ENCODE assay signal across 12 cellular contexts in the genomic region with DNA sequence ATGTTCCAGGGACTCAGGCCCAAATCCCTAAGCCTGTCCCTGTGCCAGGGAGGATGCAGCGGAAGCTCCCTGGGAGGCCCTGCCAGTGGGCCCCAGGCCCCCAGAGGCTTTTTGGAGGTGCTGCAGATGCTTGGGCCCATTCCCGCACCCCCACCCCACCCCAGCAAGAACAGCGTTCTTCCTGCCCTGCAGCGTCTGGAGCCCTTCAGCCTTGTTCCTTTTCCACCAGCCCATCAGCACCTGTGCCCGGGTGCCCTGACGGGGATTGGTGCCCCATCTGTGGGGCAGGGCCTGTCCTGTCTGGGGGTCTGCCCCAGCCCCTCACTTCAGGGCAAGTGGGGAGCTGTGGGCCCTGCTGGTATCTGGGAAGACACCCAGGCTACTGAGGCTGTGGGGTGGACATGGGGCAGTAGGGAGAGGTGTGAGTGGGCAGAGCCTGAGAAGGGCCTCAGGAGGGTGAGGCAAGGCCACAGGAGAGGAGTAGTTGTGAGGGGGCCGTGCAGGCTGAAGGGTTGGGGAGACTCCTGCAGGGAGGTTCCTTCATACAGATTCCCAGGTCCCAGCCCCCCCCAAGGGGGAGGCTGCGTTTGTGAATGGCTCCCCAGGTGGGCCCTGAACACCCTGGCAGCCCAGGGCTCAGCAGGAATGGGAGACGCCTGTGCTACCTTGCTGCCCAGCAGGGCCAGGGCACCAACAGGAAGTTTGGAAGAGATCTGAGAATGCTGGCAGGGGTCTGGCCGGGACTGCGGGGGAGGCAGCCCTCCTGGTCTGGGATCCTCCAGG. TPM values are rescaled to one million over a fixed set of nuclear protein-coding genes. Genes with fewer than 3 reads are reported as not detected.
DNase-seq lines count a peak whose midpoint lies in the region; ATAC-seq and TF ChIP-seq lines count a peak whose summit lies in the region.
"Had no signal": no experiment of that assay in that cellular context is flagged by ENCODE, and none has a peak within 500 bp of the region (broad histone marks: within the 10 kb centered on the region; RNA-seq: fewer than 3 reads in every experiment).

No MANE protein-coding gene starts in this region.

- no peaks in the 10 kb centered on the region for H3K27me3 ChIP-seq in hepatocyte
- H3K27me3 ChIP-seq in spleen (replicated peaks in 1 of 7): no peaks in the 10 kb centered on the region

- H3K4me3 Mint-ChIP-seq in activated CD4-positive, alpha-beta T cell treated with anti-CD3 and anti-CD28 coated beads, Interleukin-2, amount 10 ng/mL, durations not matched to agents 24 days and 14 days: peak overlapping the region; percentile 85
- no peak overlapping the region for H3K4me3 Mint-ChIP-seq in WTC11

- TF ChIP-seq CTCF in WTC11 (IDR thresholded peaks at IDR 0.05) (no peak), hepatocyte (IDR thresholded peaks at IDR 0.05; ENCODE audit: poor library complexity) (no peak), spleen (IDR thresholded peaks at IDR 0.05 in 8 of 11, conservative IDR thresholded peaks at IDR 0.05 in 3 of 11) (no peak)

- H3K27ac Mint-ChIP-seq in activated CD4-positive, alpha-beta T cell treated with anti-CD3 and anti-CD28 coated beads, Interleukin-2, amount 10 ng/mL, durations not matched to agents 24 days and 14 days: no peak overlapping the region
- no peak overlapping the region for H3K27ac Mint-ChIP-seq in WTC11
- H3K27ac Mint-ChIP-seq: memory B cell had no signal

- H3K9me3 Mint-ChIP-seq in activated CD4-positive, alpha-beta T cell treated with anti-CD3 and anti-CD28 coated beads, Interleukin-2, amount 10 ng/mL, durations not matched to agents 24 days and 14 days: no peaks in the 10 kb centered on the region
- no peaks in the 10 kb centered on the region for H3K9me3 Mint-ChIP-seq in WTC11
- H3K9me3 Mint-ChIP-seq: memory B cell had no signal

- DNase-seq in activated CD4-positive, alpha-beta T cell treated with anti-CD3 and anti-CD28 coated beads, Interleukin-2, amount 10 ng/mL, durations not matched to agents 24 days and 14 days: no peak
- DNase-seq in activated CD4-positive, alpha-beta T cell treated with anti-CD3 and anti-CD28 coated beads, Interleukin-2, amount 50 U/mL, for 4 hours: no peak
- peak; percentile 5 for DNase-seq in WTC11 (ENCODE audit: low spot score)
- DNase-seq in hepatocyte (ENCODE audit: low spot score): no peak
- DNase-seq in spleen: peak; percentile 77
- no peak for DNase-seq in NCI-H146 treated with DMSO at 0.1 percent for 48 hours (lab: John Stamatoyannopoulos, UW; ENCODE audit: unreplicated experiment)
- no peak for DNase-seq in NCI-H1092 (lab: John Stamatoyannopoulos, UW)
- no peak for DNase-seq in cerebellar nuclear complex (lab: John Stamatoyannopoulos, UW)
- DNase-seq: effector CD4-positive, alpha-beta T cell; NCI-H2107 had no signal

- CTCF ChIA-PET in WTC11 (lab: Charles Lee): interaction anchor here (1.0 kb wide), 1 partner anchor 9 kb away, joined by 3 read pairs; no protein-coding TSS in a partner anchor

- no peak for ATAC-seq in WTC11

- H2AFZ ChIP-seq in hepatocyte: no peak overlapping the region

- H3K9me2 ChIP-seq in hepatocyte (replicated peaks; ENCODE audit: insufficient read depth): no peaks in the 10 kb centered on the region

- H3K27ac ChIP-seq in hepatocyte: no peak overlapping the region
- peak overlapping the region in 1 of 8 donors; percentile 99 for H3K27ac ChIP-seq in spleen

- H4K20me1 ChIP-seq in hepatocyte (ENCODE audit: insufficient read depth, poor library complexity, severe bottlenecking): peaks cover 13% of the 10 kb centered on the region

- peak overlapping the region; percentile 96 for H3K4me2 ChIP-seq in hepatocyte

- H3K36me3 ChIP-seq in hepatocyte (replicated peaks; ENCODE audit: insufficient read depth, low read depth) (no peaks in the 10 kb centered on the region), spleen (peaks cover 0 to 59% (median 33%) of the 10 kb centered on the region in 6 donors)

- H3K27me3 Mint-ChIP-seq in activated CD4-positive, alpha-beta T cell treated with anti-CD3 and anti-CD28 coated beads, Interleukin-2, amount 10 ng/mL, durations not matched to agents 24 days and 14 days: no peaks in the 10 kb centered on the region
- H3K27me3 Mint-ChIP-seq in WTC11 (ENCODE audit: low read depth): peaks cover 28% of the 10 kb centered on the region
- H3K27me3 Mint-ChIP-seq: memory B cell had no signal

- H3K9me3 ChIP-seq in hepatocyte (ENCODE audit: low read depth) (no peaks in the 10 kb centered on the region), spleen (no peaks in the 10 kb centered on the region)

- peaks cover 20% of the 10 kb centered on the region for H3K4me1 ChIP-seq in hepatocyte (ENCODE audit: insufficient read depth)
- H3K4me1 ChIP-seq in spleen: peaks cover 40 to 65% (median 51%) of the 10 kb centered on the region in 6 donors

- WGBS in hepatocyte (ENCODE audit: low lambda C conversion rate, missing lambda C conversion rate): 92% methylated on average over 11 of the region's 11 CpGs
- 81 to 90% (median 88%) methylated on average over 9 to 11 of the region's 11 CpGs for WGBS in spleen, 5 donors

- no peak for TF ChIP-seq POLR2A in spleen (IDR thresholded peaks at IDR 0.05)

- POLR2A ChIA-PET in WTC11 (lab: Charles Lee): no interaction called here

- H3K4me1 Mint-ChIP-seq in activated CD4-positive, alpha-beta T cell treated with anti-CD3 and anti-CD28 coated beads, Interleukin-2, amount 10 ng/mL, durations not matched to agents 24 days and 14 days: peaks cover 28% of the 10 kb centered on the region
- H3K4me1 Mint-ChIP-seq in WTC11: peaks cover 16% of the 10 kb centered on the region

- H3K36me3 Mint-ChIP-seq in activated CD4-positive, alpha-beta T cell treated with anti-CD3 and anti-CD28 coated beads, Interleukin-2, amount 10 ng/mL, durations not matched to agents 24 days and 14 days (ENCODE audit: low read depth): peaks cover 11% of the 10 kb centered on the region
- H3K36me3 Mint-ChIP-seq in WTC11: no peaks in the 10 kb centered on the region

- H3K4me3 ChIP-seq in hepatocyte (no peak overlapping the region), spleen (peak overlapping the region in 1 of 8 donors; percentile 78)
- H3K4me3 ChIP-seq: smooth muscle cell had no signal

- intact Hi-C loops in activated CD4-positive, alpha-beta T cell treated with anti-CD3 and anti-CD28 coated beads, Interleukin-2, amount 10 ng/mL, durations not matched to agents 24 days and 14 days (cut with micrococcal nuclease): no loop called here
- intact Hi-C loops in spleen (cut with DNase I; ENCODE audit: low total_unique reads): no loop called here

- peaks cover 27% of the 10 kb centered on the region for H3K79me2 ChIP-seq in hepatocyte

TF ChIP-seq in WTC11, 78 proteins besides CTCF, POLR2A, EP300 and RAD21 (continues in another document):
- no peak for TF ChIP-seq JAZF1 (CRISPR knock-in tag; IDR thresholded peaks at IDR 0.05)
- no peak for TF ChIP-seq ZNF138 (CRISPR knock-in tag; conservative IDR thresholded peaks at IDR 0.05)
- TF ChIP-seq ZNF232 (CRISPR knock-in tag; IDR thresholded peaks at IDR 0.05): no peak
- no peak for TF ChIP-seq SMAD4 (CRISPR knock-in tag; IDR thresholded peaks at IDR 0.05)
- TF ChIP-seq TEAD4 (CRISPR knock-in tag; IDR thresholded peaks at IDR 0.05): no peak

RNA-seq across cellular contexts. Expression of a gene that starts 2.4 kb away (rescaled TPM):
- 59.1 and 60.7 TPM in 2 replicates for total RNA-seq in activated CD4-positive, alpha-beta T cell treated with anti-CD3 and anti-CD28 coated beads, Interleukin-2, amount 10 ng/mL, durations not matched to agents 24 days and 14 days
- 18.8 to 20.5 TPM (median 19.4 TPM) in 3 replicates for total RNA-seq in WTC11 (2021)
- 36.9 and 46.3 TPM in 2 replicates for total RNA-seq in hepatocyte
- 57.2 and 58.1 TPM in 2 replicates for polyA plus RNA-seq in hepatocyte
- total RNA-seq in spleen: 100 to 1,000 TPM in 2 of 7 donors, 10 to 100 TPM in 5; 57.2 to 116 (median 73.0) TPM
- polyA plus RNA-seq in spleen: 100 to 1,000 TPM in 2 of 3 donors, 10 to 100 TPM in 1; 79.8 to 165 (median 107) TPM

RNA-seq across cellular contexts. Expression of a gene that starts 10.6 kb away (rescaled TPM):
- 6.3 and 7.9 TPM in 2 replicates for total RNA-seq in activated CD4-positive, alpha-beta T cell treated with anti-CD3 and anti-CD28 coated beads, Interleukin-2, amount 10 ng/mL, durations not matched to agents 24 days and 14 days
- total RNA-seq in WTC11 (2021) (2.2 to 2.3 TPM (median 2.2 TPM) in 3 replicates), hepatocyte (4.6 and 4.8 TPM in 2 replicates), spleen (10 to 100 TPM in 1 of 7 donors, 1 to 10 TPM in 6; 5.9 to 13.6 (median 7.1) TPM)
- polyA plus RNA-seq in hepatocyte (6.3 and 6.8 TPM in 2 replicates), spleen (1 to 10 TPM; 6.5 to 9.0 (median 7.9) TPM)

RNA-seq across cellular contexts. Expression of a gene that starts 12.9 kb away (rescaled TPM):
- 24.8 and 26.7 TPM in 2 replicates for total RNA-seq in activated CD4-positive, alpha-beta T cell treated with anti-CD3 and anti-CD28 coated beads, Interleukin-2, amount 10 ng/mL, durations not matched to agents 24 days and 14 days
- total RNA-seq in WTC11 (2021): 4.6 to 7.8 TPM (median 5.2 TPM) in 3 replicates
- total RNA-seq in hepatocyte: 6.7 and 9.2 TPM in 2 replicates
- 7.8 and 11.1 TPM in 2 replicates for polyA plus RNA-seq in hepatocyte
- 10 to 100 TPM; 26.5 to 45.5 (median 30.1) TPM for total RNA-seq in spleen
- polyA plus RNA-seq in spleen: 10 to 100 TPM in 1 of 3 donors, 1 to 10 TPM in 2; 7.6 to 11.4 (median 8.1) TPM

RNA-seq across cellular contexts. Expression of a gene that starts 15.8 kb away (rescaled TPM):
- total RNA-seq in activated CD4-positive, alpha-beta T cell treated with anti-CD3 and anti-CD28 coated beads, Interleukin-2, amount 10 ng/mL, durations not matched to agents 24 days and 14 days: 48.4 and 51.9 TPM in 2 replicates
- total RNA-seq in WTC11 (2021) (51.4 to 61.3 TPM (median 54.6 TPM) in 3 replicates), hepatocyte (19.1 and 24.2 TPM in 2 replicates), spleen (10 to 100 TPM; 43.0 to 82.6 (median 59.4) TPM)
- polyA plus RNA-seq in hepatocyte (28.8 and 42.6 TPM in 2 replicates), spleen (10 to 100 TPM; 34.7 to 83.1 (median 66.1) TPM)

RNA-seq across cellular contexts. Expression of a gene that starts 54.6 kb away (rescaled TPM):
- 7.1 and 8.7 TPM in 2 replicates for total RNA-seq in activated CD4-positive, alpha-beta T cell treated with anti-CD3 and anti-CD28 coated beads, Interleukin-2, amount 10 ng/mL, durations not matched to agents 24 days and 14 days
- total RNA-seq in WTC11 (2021) (0.22 to 0.60 TPM (median 0.46 TPM) in 3 replicates), hepatocyte (14.7 and 17.3 TPM in 2 replicates), spleen (10 to 100 TPM; 10.3 to 25.3 (median 18.7) TPM)
- polyA plus RNA-seq in hepatocyte (10.1 and 10.5 TPM in 2 replicates), spleen (10 to 100 TPM in 2 of 3 donors, 1 to 10 TPM in 1; 7.4 to 19.1 (median 17.8) TPM)

Comparison
In these comparisons a context has a peak if more than half of its experiments do, and no peak if none do; other contexts are left out.
1. DNase-seq: peak in WTC11 (single experiment) and spleen (single experiment); none in activated CD4-positive, alpha-beta T cell treated with anti-CD3 and anti-CD28 coated beads, Interleukin-2, amount 10 ng/mL, durations not matched to agents 24 days and 14 days (single experiment), activated CD4-positive, alpha-beta T cell treated with anti-CD3 and anti-CD28 coated beads, Interleukin-2, amount 50 U/mL, for 4 hours (0 of 2), hepatocyte (single experiment), NCI-H146 treated with DMSO at 0.1 percent for 48 hours (single experiment), NCI-H1092 (single experiment) and cerebellar nuclear complex (0 of 2).